ENCODE assay signal across 20 cellular contexts in the genomic region with DNA sequence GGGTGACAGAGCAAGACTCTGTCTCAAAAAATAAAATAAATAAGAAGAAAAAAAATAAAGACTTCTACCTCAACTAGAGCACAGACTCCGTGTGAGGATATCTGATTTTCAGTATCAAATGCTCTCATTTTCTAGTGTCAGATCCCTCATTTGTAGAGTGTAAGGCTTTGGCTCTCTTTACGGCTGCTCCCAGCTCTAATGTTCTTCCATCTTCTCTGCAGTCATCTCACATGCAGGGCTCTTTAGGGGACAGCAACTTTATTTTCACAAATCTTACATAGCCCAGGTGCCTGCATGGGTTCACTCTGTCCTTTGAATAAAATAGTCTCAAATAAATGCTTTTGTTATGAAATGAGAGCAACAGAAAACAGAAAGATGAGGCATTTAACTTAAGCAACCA. TPM values are rescaled to one million over a fixed set of nuclear protein-coding genes. Genes with fewer than 3 reads are reported as not detected.
DNase-seq lines count a peak whose midpoint lies in the region; ATAC-seq and TF ChIP-seq lines count a peak whose summit lies in the region.
"Had no signal": no experiment of that assay in that cellular context is flagged by ENCODE, and none has a peak within 500 bp of the region (broad histone marks: within the 10 kb centered on the region; RNA-seq: fewer than 3 reads in every experiment).

No MANE protein-coding gene starts in this region.

- no peak overlapping the region for H3K4me3 Mint-ChIP-seq in activated naive CD8-positive, alpha-beta T cell
- H3K4me3 Mint-ChIP-seq in activated naive CD8-positive, alpha-beta T cell treated with anti-CD3 and anti-CD28 coated beads, Interleukin-2, amount 50 U/mL, for 24 hours = no peak overlapping the region
- H3K4me3 Mint-ChIP-seq: CD4-positive, CD25-positive, alpha-beta regulatory T cell had no signal

- no peaks in the 10 kb centered on the region for H3K79me1 ChIP-seq in mesendoderm (ENCODE audit: low read length)

- peak overlapping the region; percentile 74 for H3K4me2 ChIP-seq in SU-DHL-6 (ENCODE audit: low read depth, low read length, poor library complexity, severe bottlenecking)
- no peak overlapping the region for H3K4me2 ChIP-seq in mesendoderm (ENCODE audit: low read length)

- no peak overlapping the region for H2AK5ac ChIP-seq in mesendoderm (ENCODE audit: low read length)

- no peaks in the 10 kb centered on the region for H3K27me3 Mint-ChIP-seq in activated naive CD8-positive, alpha-beta T cell
- H3K27me3 Mint-ChIP-seq in activated naive CD8-positive, alpha-beta T cell treated with anti-CD3 and anti-CD28 coated beads, Interleukin-2, amount 50 U/mL, for 24 hours = no peaks in the 10 kb centered on the region
- H3K27me3 Mint-ChIP-seq: CD4-positive, CD25-positive, alpha-beta regulatory T cell had no signal

- H3K9me2 ChIP-seq in SU-DHL-6 (replicated peaks; ENCODE audit: insufficient read depth, low read length) = no peaks in the 10 kb centered on the region

- WGBS in mesendoderm (ENCODE audit: extremely low coverage, insufficient coverage, low lambda C conversion rate) = no CpG with 5 or more reads among the region's 2 CpGs

- no peak overlapping the region for H2BK120ac ChIP-seq in mesendoderm (ENCODE audit: low read depth, low read length)

- no peak overlapping the region for H2BK5ac ChIP-seq in mesendoderm (ENCODE audit: low read length)

- H2BK15ac ChIP-seq in mesendoderm (replicated peaks; ENCODE audit: low read depth) = no peak overlapping the region

- H3K18ac ChIP-seq in mesendoderm (ENCODE audit: low read length) = no peak overlapping the region

- H3K4me1 ChIP-seq in foreskin keratinocyte (peaks cover 17% of the 10 kb centered on the region), mesendoderm (ENCODE audit: control insufficient read depth, low read depth, low read length) (no peaks in the 10 kb centered on the region)
- H3K4me1 ChIP-seq: BE2C had no signal

- no peak for TF ChIP-seq CTCF in SU-DHL-6 (IDR thresholded peaks at IDR 0.05; ENCODE audit: insufficient read depth, low read length, poor library complexity, severe bottlenecking)
- no peak for TF ChIP-seq CTCF in foreskin keratinocyte (conservative IDR thresholded peaks at IDR 0.05)

- no peaks in the 10 kb centered on the region for H3K36me3 ChIP-seq in SU-DHL-6 (ENCODE audit: low read length)
- H3K36me3 ChIP-seq in mesendoderm (ENCODE audit: control insufficient read depth, insufficient read depth, low read length) = no peaks in the 10 kb centered on the region
- H3K36me3 ChIP-seq: BE2C had no signal

- H4K20me1 ChIP-seq in SU-DHL-6 (ENCODE audit: low read depth, low read length) = no peaks in the 10 kb centered on the region

- no peaks in the 10 kb centered on the region for H3K9me3 Mint-ChIP-seq in activated naive CD8-positive, alpha-beta T cell (ENCODE audit: low read depth)
- no peaks in the 10 kb centered on the region for H3K9me3 Mint-ChIP-seq in activated naive CD8-positive, alpha-beta T cell treated with anti-CD3 and anti-CD28 coated beads, Interleukin-2, amount 50 U/mL, for 24 hours
- H3K9me3 Mint-ChIP-seq: CD4-positive, CD25-positive, alpha-beta regulatory T cell had no signal

- peak overlapping the region; percentile 61 for H3K27ac ChIP-seq in SU-DHL-6 (ENCODE audit: low read depth, low read length)
- peak overlapping the region; percentile 97 for H3K27ac ChIP-seq in foreskin keratinocyte
- no peak overlapping the region for H3K27ac ChIP-seq in mesendoderm (ENCODE audit: low read depth, low read length)

- peaks cover 37% of the 10 kb centered on the region for H3K4me1 Mint-ChIP-seq in activated naive CD8-positive, alpha-beta T cell (ENCODE audit: low read depth)
- H3K4me1 Mint-ChIP-seq in activated naive CD8-positive, alpha-beta T cell treated with anti-CD3 and anti-CD28 coated beads, Interleukin-2, amount 50 U/mL, for 24 hours = peaks cover 39% of the 10 kb centered on the region

- no peak overlapping the region for H3K4ac ChIP-seq in mesendoderm (ENCODE audit: low read depth, low read length)

- peak overlapping the region; percentile 42 for H2AFZ ChIP-seq in SU-DHL-6 (ENCODE audit: low read depth, low read length, severe bottlenecking)

- DNase-seq in activated naive CD8-positive, alpha-beta T cell treated with anti-CD3 and anti-CD28 coated beads, Interleukin-2, amount 50 U/mL, for 24 hours = no peak
- DNase-seq in foreskin keratinocyte (no peak), mesendoderm (no peak)
- DNase-seq in effector CD4-positive, alpha-beta T cell = no peak
- DNase-seq: BE2C; CD4-positive, CD25-positive, alpha-beta regulatory T cell; EL; KBM-7; NCI-H1417; NCI-H187; NCI-H2227 treated with DMSO at 0.1 percent for 48 hours; NCI-H524; NCI-H82 had no signal

- H3K9ac ChIP-seq in SU-DHL-6 (ENCODE audit: low read length) (peak overlapping the region; percentile 45), mesendoderm (ENCODE audit: low read length) (no peak overlapping the region)

- peak overlapping the region; percentile 14 for H3K27ac Mint-ChIP-seq in activated naive CD8-positive, alpha-beta T cell
- H3K27ac Mint-ChIP-seq in activated naive CD8-positive, alpha-beta T cell treated with anti-CD3 and anti-CD28 coated beads, Interleukin-2, amount 50 U/mL, for 24 hours = no peak overlapping the region

- ATAC-seq in activated naive CD8-positive, alpha-beta T cell treated with anti-CD3 and anti-CD28 coated beads, Interleukin-2, amount 50 U/mL, for 24 hours = no peak
- ATAC-seq in foreskin keratinocyte (no peak), HG03442 (IDR thresholded peaks at IDR 0.05; ENCODE audit: unreplicated experiment) (no peak), GM18868 (IDR thresholded peaks at IDR 0.05; ENCODE audit: unreplicated experiment) (no peak)
- ATAC-seq: GM12878 had no signal

- no peak overlapping the region for H4K5ac ChIP-seq in mesendoderm (ENCODE audit: low read length)

- peaks cover 39% of the 10 kb centered on the region for H3F3A ChIP-seq in SU-DHL-6 (ENCODE audit: insufficient read depth)

- H3K56ac ChIP-seq in mesendoderm (ENCODE audit: low read length) = no peak overlapping the region

- no peak overlapping the region for H3K23ac ChIP-seq in mesendoderm (ENCODE audit: low read length)

- H3K27me3 ChIP-seq in SU-DHL-6 (ENCODE audit: low read length) (no peaks in the 10 kb centered on the region), foreskin keratinocyte (no peaks in the 10 kb centered on the region), mesendoderm (ENCODE audit: insufficient read depth, low read length, poor library complexity) (no peaks in the 10 kb centered on the region)
- H3K27me3 ChIP-seq: BE2C had no signal

- H4K8ac ChIP-seq in mesendoderm (ENCODE audit: low read depth, low read length) = no peak overlapping the region

- no peaks in the 10 kb centered on the region for H3K9me3 ChIP-seq in SU-DHL-6 (ENCODE audit: insufficient read depth, low read length)
- H3K9me3 ChIP-seq: BE2C had no signal

- peak overlapping the region; percentile 27 for H3K4me3 ChIP-seq in SU-DHL-6 (ENCODE audit: insufficient read depth, low read length, poor library complexity, severe bottlenecking)
- no peak overlapping the region for H3K4me3 ChIP-seq in mesendoderm (ENCODE audit: low read length)
- H3K4me3 ChIP-seq: GM12878 had no signal

- H3K79me2 ChIP-seq in SU-DHL-6 (ENCODE audit: insufficient read depth, low read length) = no peaks in the 10 kb centered on the region
- H3K79me2 ChIP-seq in mesendoderm (ENCODE audit: control insufficient read depth, insufficient read depth, low read length) = no peaks in the 10 kb centered on the region

- peaks cover 2% of the 10 kb centered on the region for H3K36me3 Mint-ChIP-seq in activated naive CD8-positive, alpha-beta T cell
- H3K36me3 Mint-ChIP-seq in activated naive CD8-positive, alpha-beta T cell treated with anti-CD3 and anti-CD28 coated beads, Interleukin-2, amount 50 U/mL, for 24 hours (ENCODE audit: low read depth) = no peaks in the 10 kb centered on the region
- H3K36me3 Mint-ChIP-seq: CD4-positive, CD25-positive, alpha-beta regulatory T cell had no signal

RNA-seq across cellular contexts. Expression of gene RHOH, which starts 19.2 kb away (rescaled TPM):
- total RNA-seq in foreskin keratinocyte = not detected in 2 replicates
- polyA plus RNA-seq in foreskin keratinocyte = not detected in 2 replicates
- 1.1 TPM for polyA plus RNA-seq in mesendoderm (2013, experiment 1 of 2)
- 0.90 TPM for polyA plus RNA-seq in mesendoderm (2013, experiment 2 of 2)
- total RNA-seq: A172, SK-MEL-5 had no signal
